ENCODE assay signal across 1 cellular context in genomic region chr3:50327129-50327528, GRCh38.
TF ChIP-seq lines count a peak whose summit lies in the region.

No MANE protein-coding gene starts in this region.

TF ChIP-seq in WTC11, 78 proteins besides CTCF, POLR2A, EP300 and RAD21 (continued from another document):
- TF ChIP-seq, protein P1, sequence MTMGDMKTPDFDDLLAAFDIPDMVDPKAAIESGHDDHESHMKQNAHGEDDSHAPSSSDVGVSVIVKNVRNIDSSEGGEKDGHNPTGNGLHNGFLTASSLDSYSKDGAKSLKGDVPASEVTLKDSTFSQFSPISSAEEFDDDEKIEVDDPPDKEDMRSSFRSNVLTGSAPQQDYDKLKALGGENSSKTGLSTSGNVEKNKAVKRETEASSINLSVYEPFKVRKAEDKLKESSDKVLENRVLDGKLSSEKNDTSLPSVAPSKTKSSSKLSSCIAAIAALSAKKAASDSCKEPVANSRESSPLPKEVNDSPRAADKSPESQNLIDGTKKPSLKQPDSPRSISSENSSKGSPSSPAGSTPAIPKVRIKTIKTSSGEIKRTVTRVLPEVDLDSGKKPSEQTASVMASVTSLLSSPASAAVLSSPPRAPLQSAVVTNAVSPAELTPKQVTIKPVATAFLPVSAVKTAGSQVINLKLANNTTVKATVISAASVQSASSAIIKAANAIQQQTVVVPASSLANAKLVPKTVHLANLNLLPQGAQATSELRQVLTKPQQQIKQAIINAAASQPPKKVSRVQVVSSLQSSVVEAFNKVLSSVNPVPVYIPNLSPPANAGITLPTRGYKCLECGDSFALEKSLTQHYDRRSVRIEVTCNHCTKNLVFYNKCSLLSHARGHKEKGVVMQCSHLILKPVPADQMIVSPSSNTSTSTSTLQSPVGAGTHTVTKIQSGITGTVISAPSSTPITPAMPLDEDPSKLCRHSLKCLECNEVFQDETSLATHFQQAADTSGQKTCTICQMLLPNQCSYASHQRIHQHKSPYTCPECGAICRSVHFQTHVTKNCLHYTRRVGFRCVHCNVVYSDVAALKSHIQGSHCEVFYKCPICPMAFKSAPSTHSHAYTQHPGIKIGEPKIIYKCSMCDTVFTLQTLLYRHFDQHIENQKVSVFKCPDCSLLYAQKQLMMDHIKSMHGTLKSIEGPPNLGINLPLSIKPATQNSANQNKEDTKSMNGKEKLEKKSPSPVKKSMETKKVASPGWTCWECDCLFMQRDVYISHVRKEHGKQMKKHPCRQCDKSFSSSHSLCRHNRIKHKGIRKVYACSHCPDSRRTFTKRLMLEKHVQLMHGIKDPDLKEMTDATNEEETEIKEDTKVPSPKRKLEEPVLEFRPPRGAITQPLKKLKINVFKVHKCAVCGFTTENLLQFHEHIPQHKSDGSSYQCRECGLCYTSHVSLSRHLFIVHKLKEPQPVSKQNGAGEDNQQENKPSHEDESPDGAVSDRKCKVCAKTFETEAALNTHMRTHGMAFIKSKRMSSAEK (CRISPR knock-in tag; IDR thresholded peaks at IDR 0.05; ENCODE audit: borderline replicate concordance) = no peak
- no peak for TF ChIP-seq TP53 (CRISPR knock-in tag; IDR thresholded peaks at IDR 0.05)
- no peak for TF ChIP-seq ZNF317 (CRISPR knock-in tag; IDR thresholded peaks at IDR 0.05; ENCODE audit: borderline replicate concordance, low read depth)
- TF ChIP-seq NR3C1 (CRISPR knock-in tag; conservative IDR thresholded peaks at IDR 0.05; ENCODE audit: low read depth) = no peak
TF ChIP-seq in WTC11: peak in this region for 0.
